Comparison of ENCODE assay signal across 8 cellular contexts in the genomic region with DNA sequence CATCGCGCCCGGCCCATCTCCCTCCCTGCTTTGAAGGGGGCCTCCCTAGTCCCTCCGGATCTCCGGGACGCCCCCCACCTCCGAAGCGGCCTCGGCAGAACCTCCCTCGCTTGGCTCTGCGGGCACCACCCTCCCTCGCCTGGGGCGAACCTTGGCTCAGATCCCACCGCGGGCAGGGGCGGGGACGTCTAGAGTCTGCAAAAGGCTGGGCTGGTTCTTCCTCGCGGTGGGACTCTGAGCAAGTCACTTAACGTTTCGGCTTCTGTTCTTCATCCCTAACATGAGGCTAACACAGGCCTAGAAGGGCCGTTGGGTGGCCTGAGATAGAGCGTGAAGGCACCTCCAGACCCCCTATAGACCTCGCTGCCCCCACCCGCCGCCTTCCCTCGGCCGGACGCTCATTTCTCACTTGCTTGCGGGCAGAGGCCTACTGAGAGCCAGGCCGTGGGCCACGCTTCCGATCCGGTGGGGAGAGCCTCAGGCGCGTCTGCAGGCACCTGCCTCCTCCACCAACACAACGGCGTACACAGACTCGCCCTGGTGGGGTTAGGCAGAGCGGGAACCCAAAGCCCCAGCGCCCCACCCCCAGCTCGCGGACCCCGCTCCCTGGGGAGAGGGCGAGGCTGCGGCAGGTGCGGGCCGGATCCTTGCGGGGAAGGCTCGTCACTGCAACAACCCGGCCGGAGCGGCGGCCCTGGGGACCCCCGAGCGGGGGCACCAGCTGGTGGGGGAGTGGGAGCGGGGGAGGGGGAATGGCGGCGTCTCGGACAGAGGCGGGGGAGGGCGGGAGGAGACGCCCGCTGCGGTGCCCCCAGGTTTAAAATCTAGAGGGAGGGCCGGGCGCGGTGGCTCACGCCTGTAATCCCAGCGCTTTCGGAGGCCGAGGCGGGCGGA. TPM values are rescaled to one million over a fixed set of nuclear protein-coding genes. Genes with fewer than 3 reads are reported as not detected.
DNase-seq lines count a peak whose midpoint lies in the region; ATAC-seq, FAIRE-seq and TF ChIP-seq lines count a peak whose summit lies in the region.

No MANE protein-coding gene starts in this region.

- H3K9me3 ChIP-seq in heart left ventricle (no peaks in the 10 kb centered on the region), aorta (ENCODE audit: control insufficient read depth, low read length) (no peaks in the 10 kb centered on the region)

- H3K36me3 Mint-ChIP-seq in activated naive CD4-positive, alpha-beta T cell treated with anti-CD3 and anti-CD28 coated beads for 36 hours (ENCODE audit: low read depth), result no peaks in the 10 kb centered on the region

- H3K27me3 ChIP-seq in heart left ventricle (no peaks in the 10 kb centered on the region), aorta (ENCODE audit: control insufficient read depth in 1 of 2, insufficient read depth in 2 of 2, low read length in 1 of 2) (no peaks in the 10 kb centered on the region)

- H3K4me3 ChIP-seq in heart left ventricle, result peak overlapping the region; percentile 26 to 85 (median 70)
- H3K4me3 ChIP-seq in retinal pigment epithelial cell (ENCODE audit: low read length), result peak overlapping the region; percentile 33
- H3K4me3 ChIP-seq in aorta (ENCODE audit: low read length in 2 of 2), result peak overlapping the region in 1 of 2 donors; percentile 7

- H3K36me3 ChIP-seq in heart left ventricle (peaks cover 0 to 18% (median 17%) of the 10 kb centered on the region in 9 donors), aorta (ENCODE audit: control insufficient read depth in 1 of 2, insufficient read depth in 2 of 2, low read length in 1 of 2) (peaks cover 0 to 2% of the 10 kb centered on the region in 2 donors)

- peak overlapping the region; percentile 21 for H3K27ac Mint-ChIP-seq in activated naive CD4-positive, alpha-beta T cell treated with anti-CD3 and anti-CD28 coated beads for 36 hours

- FAIRE-seq in GM12892 (lab: Jason Lieb, UNC) (peak; percentile 95), RCC 7860 (lab: Jason Lieb, UNC) (no peak)

- H3K9me3 Mint-ChIP-seq in activated naive CD4-positive, alpha-beta T cell treated with anti-CD3 and anti-CD28 coated beads for 36 hours, result no peaks in the 10 kb centered on the region

- H3K4me1 ChIP-seq in heart left ventricle, result peaks cover 7 to 80% (median 58%) of the 10 kb centered on the region in 12 donors
- H3K4me1 ChIP-seq in aorta (ENCODE audit: control insufficient read depth in 1 of 2, insufficient read depth in 2 of 2, low read length in 2 of 2), result no peaks in the 10 kb centered on the region

- no peak for TF ChIP-seq CTCF in heart left ventricle (IDR thresholded peaks at IDR 0.05)
- no peak for TF ChIP-seq CTCF in retinal pigment epithelial cell (conservative IDR thresholded peaks at IDR 0.05; ENCODE audit: low read depth, low read length)

- H3K4me3 Mint-ChIP-seq in activated naive CD4-positive, alpha-beta T cell treated with anti-CD3 and anti-CD28 coated beads for 36 hours, result peak overlapping the region; percentile 78

- WGBS in heart left ventricle, 4 donors, result 33 to 52% (median 42%) methylated on average over 48 to 74 of the region's 74 CpGs
- WGBS in aorta, 2 donors, result 4 to 9% methylated on average over 60 to 74 of the region's 74 CpGs

- ATAC-seq in heart left ventricle (peak in 2 of 4 donors; percentile 3 to 8), aorta (ENCODE audit: low FRiP score) (peak; percentile 60)

- H3K27ac ChIP-seq in heart left ventricle (peak overlapping the region; percentile 94 to 100 (median 99)), aorta (ENCODE audit: low read depth in 1 of 2, low read length in 2 of 2) (peak overlapping the region; percentile 23 to 96)

- CTCF ChIA-PET in activated naive CD4-positive, alpha-beta T cell treated with anti-CD3 and anti-CD28 coated beads for 36 hours (lab: Charles Lee), result no interaction called here

- TF ChIP-seq POLR2A in GM12892 (IDR thresholded peaks at IDR 0.05; ENCODE audit: low read depth, low read length) (peak; percentile 69), heart left ventricle (IDR thresholded peaks at IDR 0.05) (no peak)

- H3K4me1 Mint-ChIP-seq in activated naive CD4-positive, alpha-beta T cell treated with anti-CD3 and anti-CD28 coated beads for 36 hours (ENCODE audit: low read depth), result peaks cover 26% of the 10 kb centered on the region

- DNase-seq in GM12892 (ENCODE audit: insufficient read length) (peak; percentile 67), RCC 7860 (ENCODE audit: low spot score) (peak; percentile 49), heart left ventricle (peak; percentile 73 to 88 (median 82)), retinal pigment epithelial cell (ENCODE audit: low read depth) (peak; percentile 71), aorta (peak; percentile 93 to 97), NOMO-1 treated with DMSO at 0.1 percent for 48 hours (lab: John Stamatoyannopoulos, UW; ENCODE audit: unreplicated experiment) (no peak), HCEC 1CT (no peak)
- peak; percentile 74 for DNase-seq in activated naive CD4-positive, alpha-beta T cell treated with anti-CD3 and anti-CD28 coated beads for 36 hours

- intact Hi-C loops in activated naive CD4-positive, alpha-beta T cell treated with anti-CD3 and anti-CD28 coated beads for 36 hours (cut with micrococcal nuclease), result loop anchor here (1.0 kb wide), 1 partner anchor 31 kb away; the partner anchor contains the start of gene CRK
- intact Hi-C loops in heart left ventricle (cut with DNase I), result loop anchor here in 2 of 10 donors (10.0 kb wide), 1 partner anchor 158 kb away; the partner anchor contains the start of genes RILP (in 2 of the 2) and SCARF1 (in 2 of the 2)
- intact Hi-C loops in aorta (cut with DNase I), result no loop called here

- H3K27me3 Mint-ChIP-seq in activated naive CD4-positive, alpha-beta T cell treated with anti-CD3 and anti-CD28 coated beads for 36 hours (ENCODE audit: low read depth), result peaks cover 5% of the 10 kb centered on the region

RNA-seq across cellular contexts. Expression of gene MYO1C, which starts 5.4 kb away (rescaled TPM):
- 38.4 TPM for polyA plus RNA-seq in GM12892 (2012; ENCODE audit: missing spikeins)
- total RNA-seq in activated naive CD4-positive, alpha-beta T cell treated with anti-CD3 and anti-CD28 coated beads for 36 hours, result 10 to 100 TPM; 14.6 to 14.7 TPM
- total RNA-seq in heart left ventricle (100 to 1,000 TPM; 127 to 259 (median 174) TPM), aorta (100 to 1,000 TPM; 273 to 354 TPM)
- polyA plus RNA-seq in heart left ventricle (100 to 1,000 TPM in 1 of 2 donors, 10 to 100 TPM in 1; 89.6 to 188 TPM), aorta (100 to 1,000 TPM in 1 of 2 donors, 10 to 100 TPM in 1; 62.6 to 130 TPM)

RNA-seq across cellular contexts. Expression of gene INPP5K, which starts 29.4 kb away (rescaled TPM):
- 10.1 TPM for polyA plus RNA-seq in GM12892 (2012; ENCODE audit: missing spikeins)
- total RNA-seq in activated naive CD4-positive, alpha-beta T cell treated with anti-CD3 and anti-CD28 coated beads for 36 hours, result 10 to 100 TPM; 17.1 to 18.2 TPM
- total RNA-seq in heart left ventricle, result 100 to 1,000 TPM in 1 of 9 donors, 10 to 100 TPM in 8; 28.4 to 128 (median 33.4) TPM
- polyA plus RNA-seq in heart left ventricle, result 10 to 100 TPM; 21.9 to 68.4 TPM
- 10 to 100 TPM; 35.7 to 40.7 TPM for total RNA-seq in aorta
- polyA plus RNA-seq in aorta, result 10 to 100 TPM; 13.5 to 51.3 TPM

RNA-seq across cellular contexts. Expression of gene CRK, which starts 31.0 kb away (rescaled TPM):
- polyA plus RNA-seq in GM12892 (2012; ENCODE audit: missing spikeins), result 7.4 TPM
- 10 to 100 TPM; 10.6 to 14.1 TPM for total RNA-seq in activated naive CD4-positive, alpha-beta T cell treated with anti-CD3 and anti-CD28 coated beads for 36 hours
- total RNA-seq in heart left ventricle (10 to 100 TPM; 28.8 to 47.0 (median 42.2) TPM), aorta (10 to 100 TPM; 55.3 to 63.8 TPM)
- polyA plus RNA-seq in heart left ventricle (10 to 100 TPM; 17.0 to 49.0 TPM), aorta (10 to 100 TPM; 33.5 to 40.9 TPM)

Comparison
In these comparisons a context has a peak if more than half of its experiments do, and no peak if none do; other contexts are left out.
1. DNase-seq: peak in GM12892 (single experiment), RCC 7860 (single experiment), activated naive CD4-positive, alpha-beta T cell treated with anti-CD3 and anti-CD28 coated beads for 36 hours (single experiment), heart left ventricle (5 of 5), retinal pigment epithelial cell (single experiment) and aorta (2 of 2); none in NOMO-1 treated with DMSO at 0.1 percent for 48 hours (single experiment) and HCEC 1CT (single experiment).
2. RNA of gene MYO1C, which starts 5.4 kb away (total RNA-seq): 273 to 354 TPM in aorta and 127 to 259 TPM in heart left ventricle; 14.6 to 14.7 TPM in activated naive CD4-positive, alpha-beta T cell treated with anti-CD3 and anti-CD28 coated beads for 36 hours; every median in the first group is over 4 times any median in the second.